Comparison of ENCODE assay signal across 11 cellular contexts in the genomic region with DNA sequence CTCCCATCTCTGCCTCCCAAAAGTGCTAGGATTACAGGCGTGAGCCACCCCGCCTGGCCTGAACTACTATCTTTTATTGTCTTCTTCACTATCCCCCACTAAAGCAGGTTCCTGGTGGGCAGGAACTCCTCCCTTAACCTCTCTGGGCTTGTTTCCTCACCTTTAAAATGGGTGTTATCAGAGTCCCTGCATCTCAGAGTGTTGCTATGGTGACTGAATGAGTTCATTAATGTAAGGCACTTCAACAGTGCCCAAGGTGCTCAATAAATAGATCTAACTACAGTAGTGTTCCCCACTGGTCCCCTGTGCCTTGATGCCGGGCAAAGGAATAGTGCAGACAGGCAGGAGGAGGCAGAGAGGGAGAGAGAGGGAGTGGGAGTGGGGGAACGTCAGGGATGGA. TPM values are rescaled to one million over a fixed set of nuclear protein-coding genes. Genes with fewer than 3 reads are reported as not detected.
DNase-seq lines count a peak whose midpoint lies in the region; ATAC-seq lines count a peak whose summit lies in the region.
"Had no signal": no experiment of that assay in that cellular context is flagged by ENCODE, and none has a peak within 500 bp of the region (broad histone marks: within the 10 kb centered on the region; RNA-seq: fewer than 3 reads in every experiment).

No MANE protein-coding gene starts in this region.

- POLR2A ChIA-PET in T-cell (lab: Charles Lee), result no interaction called here

- H3K4me1 Mint-ChIP-seq in activated T-cell treated with anti-CD3 and anti-CD28 coated beads, Interleukin-2, amount 50 U/mL, for 24 hours (ENCODE audit: low read depth), result peaks cover 65% of the 10 kb centered on the region
- H3K4me1 Mint-ChIP-seq in activated T-cell treated with anti-CD3 and anti-CD28 coated beads, Interleukin-2, amount 50 U/mL, for 4 hours (ENCODE audit: low read depth), result peaks cover 59% of the 10 kb centered on the region
- peaks cover 57 to 64% (median 64%) of the 10 kb centered on the region in 3 donors for H3K4me1 Mint-ChIP-seq in T-cell
- H3K4me1 Mint-ChIP-seq in effector memory CD8-positive, alpha-beta T cell (ENCODE audit: low read depth in 2 of 2), result peaks cover 51 to 60% of the 10 kb centered on the region in 2 donors
- peaks cover 69% of the 10 kb centered on the region for H3K4me1 Mint-ChIP-seq in stimulated activated effector memory CD8-positive, alpha-beta T cell treated with anti-CD3 and anti-CD28 coated beads, Interleukin-12 subunit alpha, Interleukin-12 subunit beta, amount 100 ng/mL, for 72 hours

- peak overlapping the region; percentile 31 for H3K27ac Mint-ChIP-seq in activated T-cell treated with anti-CD3 and anti-CD28 coated beads, Interleukin-2, amount 50 U/mL, for 24 hours
- H3K27ac Mint-ChIP-seq in T-cell, result peak overlapping the region; percentile 58 to 71
- H3K27ac Mint-ChIP-seq in effector memory CD8-positive, alpha-beta T cell, result peak overlapping the region; percentile 92 to 98
- peak overlapping the region; percentile 74 for H3K27ac Mint-ChIP-seq in stimulated activated effector memory CD8-positive, alpha-beta T cell treated with anti-CD3 and anti-CD28 coated beads, Interleukin-12 subunit alpha, Interleukin-12 subunit beta, amount 100 ng/mL, for 72 hours

- DNase-seq in activated T-cell treated with anti-CD3 and anti-CD28 coated beads, Interleukin-2, amount 50 U/mL, for 24 hours, result no peak
- DNase-seq in activated T-cell treated with anti-CD3 and anti-CD28 coated beads, Interleukin-2, amount 50 U/mL, for 4 hours, result no peak
- DNase-seq in T-cell (no peak), KG1 (lab: John Stamatoyannopoulos, UW) (no peak), left lobe of liver (ENCODE audit: low spot score) (no peak), NCI-H1092 treated with DMSO at 0.1 percent for 48 hours (lab: John Stamatoyannopoulos, UW) (no peak)
- DNase-seq in effector memory CD8-positive, alpha-beta T cell, result no peak
- DNase-seq in stimulated activated effector memory CD8-positive, alpha-beta T cell treated with anti-CD3 and anti-CD28 coated beads, Interleukin-12 subunit alpha, Interleukin-12 subunit beta, amount 100 ng/mL, for 72 hours (ENCODE audit: low spot score in 2 of 2), result no peak
- DNase-seq: Caco-2, NCI-H446, uterus had no signal

- no peak overlapping the region for H3K4me3 Mint-ChIP-seq in activated T-cell treated with anti-CD3 and anti-CD28 coated beads, Interleukin-2, amount 50 U/mL, for 24 hours
- no peak overlapping the region for H3K4me3 Mint-ChIP-seq in activated T-cell treated with anti-CD3 and anti-CD28 coated beads, Interleukin-2, amount 50 U/mL, for 4 hours
- H3K4me3 Mint-ChIP-seq in T-cell, result peak overlapping the region in 1 of 3 donors; percentile 29
- peak overlapping the region; percentile 57 to 78 for H3K4me3 Mint-ChIP-seq in effector memory CD8-positive, alpha-beta T cell
- H3K4me3 Mint-ChIP-seq in stimulated activated effector memory CD8-positive, alpha-beta T cell treated with anti-CD3 and anti-CD28 coated beads, Interleukin-12 subunit alpha, Interleukin-12 subunit beta, amount 100 ng/mL, for 72 hours, result peak overlapping the region; percentile 18

- H3K27me3 Mint-ChIP-seq in activated T-cell treated with anti-CD3 and anti-CD28 coated beads, Interleukin-2, amount 50 U/mL, for 24 hours, result no peaks in the 10 kb centered on the region
- H3K27me3 Mint-ChIP-seq in activated T-cell treated with anti-CD3 and anti-CD28 coated beads, Interleukin-2, amount 50 U/mL, for 4 hours (ENCODE audit: low read depth), result no peaks in the 10 kb centered on the region
- H3K27me3 Mint-ChIP-seq in T-cell, result no peaks in the 10 kb centered on the region
- no peaks in the 10 kb centered on the region for H3K27me3 Mint-ChIP-seq in effector memory CD8-positive, alpha-beta T cell

- no peaks in the 10 kb centered on the region for H3K9me3 Mint-ChIP-seq in activated T-cell treated with anti-CD3 and anti-CD28 coated beads, Interleukin-2, amount 50 U/mL, for 24 hours
- no peaks in the 10 kb centered on the region for H3K9me3 Mint-ChIP-seq in activated T-cell treated with anti-CD3 and anti-CD28 coated beads, Interleukin-2, amount 50 U/mL, for 4 hours
- H3K9me3 Mint-ChIP-seq in T-cell, result no peaks in the 10 kb centered on the region
- H3K9me3 Mint-ChIP-seq in effector memory CD8-positive, alpha-beta T cell, result no peaks in the 10 kb centered on the region
- no peaks in the 10 kb centered on the region for H3K9me3 Mint-ChIP-seq in stimulated activated effector memory CD8-positive, alpha-beta T cell treated with anti-CD3 and anti-CD28 coated beads, Interleukin-12 subunit alpha, Interleukin-12 subunit beta, amount 100 ng/mL, for 72 hours

- CTCF ChIA-PET in T-cell (lab: Charles Lee), result interaction anchor here in 1 of 2 donors (0.7 kb wide), 1 partner anchor 760 kb away, joined by 7 read pairs; no protein-coding TSS in a partner anchor

- ATAC-seq in activated T-cell treated with anti-CD3 and anti-CD28 coated beads, Interleukin-2, amount 50 U/mL, for 4 hours, result no peak
- ATAC-seq in T-cell (replicated peaks in 1 of 4) (no peak), left lobe of liver (no peak)
- no peak for ATAC-seq in effector memory CD8-positive, alpha-beta T cell (replicated peaks)
- no peak for ATAC-seq in stimulated activated effector memory CD8-positive, alpha-beta T cell treated with anti-CD3 and anti-CD28 coated beads, Interleukin-12 subunit alpha, Interleukin-12 subunit beta, amount 100 ng/mL, for 72 hours

- peaks cover 76% of the 10 kb centered on the region for H3K36me3 Mint-ChIP-seq in activated T-cell treated with anti-CD3 and anti-CD28 coated beads, Interleukin-2, amount 50 U/mL, for 24 hours (ENCODE audit: low read depth)
- peaks cover 38% of the 10 kb centered on the region for H3K36me3 Mint-ChIP-seq in activated T-cell treated with anti-CD3 and anti-CD28 coated beads, Interleukin-2, amount 50 U/mL, for 4 hours (ENCODE audit: insufficient read depth)
- H3K36me3 Mint-ChIP-seq in T-cell, result peaks cover 35% of the 10 kb centered on the region
- peaks cover 100% of the 10 kb centered on the region for H3K36me3 Mint-ChIP-seq in effector memory CD8-positive, alpha-beta T cell (ENCODE audit: insufficient read depth)
- peaks cover 97% of the 10 kb centered on the region for H3K36me3 Mint-ChIP-seq in stimulated activated effector memory CD8-positive, alpha-beta T cell treated with anti-CD3 and anti-CD28 coated beads, Interleukin-12 subunit alpha, Interleukin-12 subunit beta, amount 100 ng/mL, for 72 hours

RNA-seq across cellular contexts. Expression of a gene that starts 20.5 kb away (rescaled TPM):
- 10 to 100 TPM; 33.8 to 40.5 (median 35.1) TPM for total RNA-seq in activated T-cell treated with anti-CD3 and anti-CD28 coated beads, Interleukin-2, amount 50 U/mL, for 4 hours
- total RNA-seq in T-cell, result 10 to 100 TPM; 38.9 to 61.5 (median 55.1) TPM
- total RNA-seq in left lobe of liver, result 9.0 TPM

RNA-seq across cellular contexts. Expression of a gene that starts 23.2 kb away (rescaled TPM):
- 100 to 1,000 TPM; 134 to 168 (median 142) TPM for total RNA-seq in activated T-cell treated with anti-CD3 and anti-CD28 coated beads, Interleukin-2, amount 50 U/mL, for 4 hours
- total RNA-seq in T-cell (100 to 1,000 TPM; 170 to 412 (median 206) TPM), left lobe of liver (7.9 TPM)

RNA-seq across cellular contexts. Expression of a gene that starts 33.5 kb away (rescaled TPM):
- 1 to 10 TPM; 5.4 to 5.7 (median 5.7) TPM for total RNA-seq in activated T-cell treated with anti-CD3 and anti-CD28 coated beads, Interleukin-2, amount 50 U/mL, for 4 hours
- total RNA-seq in T-cell, result 10 to 100 TPM; 15.3 to 27.9 (median 16.4) TPM
- total RNA-seq in left lobe of liver, result 2.1 TPM

RNA-seq across cellular contexts. Expression of a gene that starts 45.9 kb away (rescaled TPM):
- total RNA-seq in activated T-cell treated with anti-CD3 and anti-CD28 coated beads, Interleukin-2, amount 50 U/mL, for 4 hours, result 1 to 10 TPM; 1.2 to 2.4 (median 1.5) TPM
- total RNA-seq in T-cell (10 to 100 TPM in 3 of 5 donors, 1 to 10 TPM in 2; 9.9 to 14.7 (median 13.2) TPM), left lobe of liver (3.1 TPM)

Comparison
In these comparisons a context has a peak if more than half of its experiments do, and no peak if none do; other contexts are left out.
1. H3K27ac Mint-ChIP-seq: peak in every context shown above with its lines; median percentile 95 in effector memory CD8-positive, alpha-beta T cell; 74 in stimulated activated effector memory CD8-positive, alpha-beta T cell treated with anti-CD3 and anti-CD28 coated beads, Interleukin-12 subunit alpha, Interleukin-12 subunit beta, amount 100 ng/mL, for 72 hours; 64 in T-cell; 31 in activated T-cell treated with anti-CD3 and anti-CD28 coated beads, Interleukin-2, amount 50 U/mL, for 24 hours.
2. H3K4me3 Mint-ChIP-seq: peak in effector memory CD8-positive, alpha-beta T cell (2 of 2) and stimulated activated effector memory CD8-positive, alpha-beta T cell treated with anti-CD3 and anti-CD28 coated beads, Interleukin-12 subunit alpha, Interleukin-12 subunit beta, amount 100 ng/mL, for 72 hours (single experiment); none in activated T-cell treated with anti-CD3 and anti-CD28 coated beads, Interleukin-2, amount 50 U/mL, for 24 hours (single experiment) and activated T-cell treated with anti-CD3 and anti-CD28 coated beads, Interleukin-2, amount 50 U/mL, for 4 hours (single experiment).
3. RNA of a gene that starts 23.2 kb away (total RNA-seq): 170 to 412 TPM in T-cell and 134 to 168 TPM in activated T-cell treated with anti-CD3 and anti-CD28 coated beads, Interleukin-2, amount 50 U/mL, for 4 hours; 7.9 TPM in left lobe of liver (single experiment); every median in the first group is over 10 times any median in the second.